Comparison of ENCODE assay signal across 3 cellular contexts in genomic region chr21:43101676-43102075, GRCh38. TPM values are rescaled to one million over a fixed set of nuclear protein-coding genes. Genes with fewer than 3 reads are reported as not detected.
A peak's percentile ranks its signal among the peaks of the same experiment; 100 is the strongest.
DNase-seq lines count a peak whose midpoint lies in the region; ATAC-seq lines count a peak whose summit lies in the region.
"Not testable (repeated sequence)": the region's sequence is repeated elsewhere in the genome, so short reads cannot be mapped to it uniquely, and the experiment has no call there.
"Had no signal": no experiment of that assay in that cellular context is flagged by ENCODE, and none has a peak within 500 bp of the region (broad histone marks: within the 10 kb centered on the region; RNA-seq: fewer than 3 reads in every experiment).

No MANE protein-coding gene starts in this region.

- not testable (repeated sequence) for DNase-seq in Right ventricle myocardium superior

- intact Hi-C loops in Right ventricle myocardium superior (cut with DNase I), result not testable (repeated sequence)

- ATAC-seq in Right ventricle myocardium superior (ENCODE audit: poor library complexity), result peak; percentile 48

RNA-seq across cellular contexts. Expression of gene U2AF1, which starts 5.7 kb away (rescaled TPM):
- total RNA-seq in Right ventricle myocardium superior, result 6.5 TPM

RNA-seq across cellular contexts. Expression of gene CBS, which starts 26.0 kb away (rescaled TPM):
- 6.2 TPM for total RNA-seq in Right ventricle myocardium superior
- total RNA-seq: CD4-positive, CD25-positive, alpha-beta regulatory T cell; CD8-positive, alpha-beta T cell had no signal
